In the genomic region with DNA sequence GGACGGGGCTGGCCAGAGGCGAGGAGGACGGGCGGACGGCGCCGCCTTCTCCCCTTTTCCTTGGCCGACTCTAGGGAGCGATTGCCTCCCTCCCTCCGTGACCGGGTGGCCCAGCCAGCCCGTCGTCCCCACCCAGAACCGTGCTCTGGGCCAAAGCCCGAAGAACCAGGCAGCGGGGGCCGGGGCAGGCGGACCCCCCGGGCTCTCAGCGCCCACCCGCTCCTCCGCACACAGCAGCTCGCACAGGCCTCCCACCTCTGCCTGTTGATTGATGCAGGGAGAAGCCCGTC, we compare ENCODE assay signal across 29 cellular contexts.
"Had no signal": no experiment of that assay in that cellular context is flagged by ENCODE, and none has a peak within 500 bp of the region (broad histone marks: within the 10 kb centered on the region; RNA-seq: fewer than 3 reads in every experiment).

No MANE protein-coding gene starts in this region.

- H3K4me2 ChIP-seq: hepatocyte had no signal

- DNase-seq: activated CD4-positive, alpha-beta T cell treated with anti-CD3 and anti-CD28 coated beads for 4 hours; activated CD4-positive, alpha-beta T cell treated with anti-CD3 and anti-CD28 coated beads, Interleukin-2, amount 50 U/mL, for 4 hours; activated CD8-positive, alpha-beta memory T cell treated with anti-CD3 and anti-CD28 coated beads for 24 hours; activated effector memory CD4-positive, alpha-beta T cell treated with Interleukin-2 at 50 U/mL for 16 hours; activated naive CD4-positive, alpha-beta T cell treated with Interleukin-2 at 50 U/mL for 16 hours; anterior cingulate cortex; body of pancreas; cerebellar nuclear complex; colonic mucosa; dorsolateral prefrontal cortex; effector memory CD4-positive, alpha-beta T cell; erythroblast; gastrocnemius medialis; glutamatergic neuron; islet precursor cell; left ventricle myocardium inferior; naive B cell; nephron progenitor cell; stimulated activated CD4-positive, alpha-beta T cell treated with anti-CD3 and anti-CD28 coated beads, Interleukin-12 subunit alpha, Interleukin-12 subunit beta, amount 100 ng/mL, for 4 hours; stimulated activated CD4-positive, alpha-beta T cell treated with anti-CD3 and anti-CD28 coated beads, Interleukin-4, amount 100 ng/mL, for 1 hour; substantia nigra; T-helper 9 cell had no signal

- FAIRE-seq: TTC549 had no signal

- H3K9me3 ChIP-seq: body of pancreas, colonic mucosa, gastrocnemius medialis, left ventricle myocardium inferior, neutrophil, vagina had no signal

- H2AFZ ChIP-seq: hepatocyte had no signal

- H3K4me3 ChIP-seq: body of pancreas, cardiac muscle cell, colonic mucosa, dorsolateral prefrontal cortex, gastrocnemius medialis, hepatocyte, left ventricle myocardium inferior, skin epidermis, vagina had no signal

- H3K4me1 ChIP-seq: colonic mucosa, gastrocnemius medialis, vagina had no signal

- H3K27me3 ChIP-seq: body of pancreas, cardiac muscle cell, colonic mucosa, dorsolateral prefrontal cortex, gastrocnemius medialis, hepatocyte, neutrophil, vagina had no signal

- H3K27ac ChIP-seq: body of pancreas, cardiac muscle cell, colonic mucosa, gastrocnemius medialis, hepatocyte, neutrophil, skin epidermis, vagina, VCaP had no signal

- ATAC-seq: body of pancreas, gastrocnemius medialis had no signal
